ENCODE assay signal across 8 cellular contexts in genomic region chr2:43178055-43178598, GRCh38. TPM values are rescaled to one million over a fixed set of nuclear protein-coding genes. Genes with fewer than 3 reads are reported as not detected.
A peak's percentile ranks its signal among the peaks of the same experiment; 100 is the strongest.
DNase-seq lines count a peak whose midpoint lies in the region; ATAC-seq and TF ChIP-seq lines count a peak whose summit lies in the region.

No MANE protein-coding gene starts in this region.

- no peak for ATAC-seq in Right ventricle myocardium inferior

- no peak overlapping the region for H3K27ac Mint-ChIP-seq in chondrocyte (ENCODE audit: unreplicated experiment)

- H3K4me3 ChIP-seq in cardiac muscle cell, result no peak overlapping the region
- no peak overlapping the region for H3K4me3 ChIP-seq in colonic mucosa
- H3K4me3 ChIP-seq in mucosa of stomach (ENCODE audit: low read length), result no peak overlapping the region
- H3K4me3 ChIP-seq in uterus, result no peak overlapping the region

- H3K4me1 Mint-ChIP-seq in chondrocyte (ENCODE audit: low read depth), result peaks cover 29% of the 10 kb centered on the region

- H3K4me3 Mint-ChIP-seq in chondrocyte (ENCODE audit: unreplicated experiment), result no peak overlapping the region

- H3K27ac ChIP-seq in cardiac muscle cell (peak overlapping the region; percentile 71), colonic mucosa (peak overlapping the region; percentile 73), uterus (peak overlapping the region; percentile 89 to 95)

- H3K36me3 Mint-ChIP-seq in chondrocyte (ENCODE audit: low read depth), result no peaks in the 10 kb centered on the region

- no peaks in the 10 kb centered on the region for H3K27me3 Mint-ChIP-seq in chondrocyte (ENCODE audit: low read depth)

- no peaks in the 10 kb centered on the region for H3K27me3 ChIP-seq in cardiac muscle cell
- no peaks in the 10 kb centered on the region for H3K27me3 ChIP-seq in colonic mucosa
- H3K27me3 ChIP-seq in mucosa of stomach (ENCODE audit: control insufficient read depth, insufficient read depth, low read length), result no peaks in the 10 kb centered on the region
- H3K27me3 ChIP-seq in uterus, result no peaks in the 10 kb centered on the region

- H3K9me3 Mint-ChIP-seq in chondrocyte (ENCODE audit: low read depth), result no peaks in the 10 kb centered on the region

- H3K4me1 ChIP-seq in cardiac muscle cell (ENCODE audit: low read depth) (peaks cover 16% of the 10 kb centered on the region), colonic mucosa (peaks cover 14% of the 10 kb centered on the region), mucosa of stomach (ENCODE audit: control insufficient read depth, insufficient read depth, low read length) (peaks cover 73% of the 10 kb centered on the region), uterus (peaks cover 0 to 15% of the 10 kb centered on the region in 2 donors)

- intact Hi-C loops in Right ventricle myocardium inferior (cut with DNase I), result loop anchor here (5.0 kb wide), 1 partner anchor 39 kb away; no protein-coding TSS in a partner anchor
- intact Hi-C loops in colonic mucosa (cut with DNase I), result no loop called here
- intact Hi-C loops in uterus (cut with DNase I; ENCODE audit: low total_unique reads), result no loop called here

- no peaks in the 10 kb centered on the region for H3K9me3 ChIP-seq in cardiac muscle cell (ENCODE audit: low read depth)
- no peaks in the 10 kb centered on the region for H3K9me3 ChIP-seq in colonic mucosa
- no peaks in the 10 kb centered on the region for H3K9me3 ChIP-seq in mucosa of stomach (ENCODE audit: control insufficient read depth, low read length)
- H3K9me3 ChIP-seq in uterus, result peaks cover 0 to 12% of the 10 kb centered on the region in 2 donors

- no peak for TF ChIP-seq POLR2A in uterus (IDR thresholded peaks at IDR 0.05)

- TF ChIP-seq CTCF in cardiac muscle cell (IDR thresholded peaks at IDR 0.05; ENCODE audit: low read depth, low read length) (no peak), colonic mucosa (IDR thresholded peaks at IDR 0.05) (no peak), uterus (IDR thresholded peaks at IDR 0.05) (no peak), chondrocyte (IDR thresholded peaks at IDR 0.05) (no peak)

- DNase-seq in cardiac muscle cell (ENCODE audit: low read depth in 1 of 2, low spot score in 1 of 2) (no peak), Right ventricle myocardium inferior (ENCODE audit: missing footprints) (no peak), colonic mucosa (no peak), uterus (no peak), NCI-H526 (lab: John Stamatoyannopoulos, UW) (no peak), chondrocyte (ENCODE audit: low spot score) (no peak), SKM-1 treated with dmso at 0.1 percent for 144 hours (lab: John Stamatoyannopoulos, UW; ENCODE audit: unreplicated experiment) (no peak)

- peak overlapping the region; percentile 54 to 67 for H3K9ac ChIP-seq in colonic mucosa (ENCODE audit: low read depth in 2 of 2, low read length in 2 of 2)
- H3K9ac ChIP-seq in mucosa of stomach (ENCODE audit: low read length), result peak overlapping the region; percentile 59

- H3K36me3 ChIP-seq in cardiac muscle cell (no peaks in the 10 kb centered on the region), colonic mucosa (no peaks in the 10 kb centered on the region), mucosa of stomach (ENCODE audit: control insufficient read depth, insufficient read depth, low read length) (no peaks in the 10 kb centered on the region), uterus (no peaks in the 10 kb centered on the region)

RNA-seq across cellular contexts. Expression of gene ZFP36L2, which starts 48.3 kb away (rescaled TPM):
- 20.3 and 27.6 TPM in 2 replicates for total RNA-seq in cardiac muscle cell
- 73.9 and 88.4 TPM in 2 replicates for polyA plus RNA-seq in cardiac muscle cell
- 51.1 TPM for total RNA-seq in Right ventricle myocardium inferior
- 100 to 1,000 TPM; 166 to 205 TPM for total RNA-seq in colonic mucosa
- 100 to 1,000 TPM in 1 of 4 donors, 10 to 100 TPM in 3; 18.2 to 209 (median 67.2) TPM for total RNA-seq in uterus
- total RNA-seq in chondrocyte, result 95.8 to 103 TPM (median 98.3 TPM) in 3 replicates
